In genomic region chr17:76529643-76530488, GRCh38 we compare ENCODE assay signal across 9 cellular contexts. TPM values are rescaled to one million over a fixed set of nuclear protein-coding genes. Genes with fewer than 3 reads are reported as not detected.
DNase-seq lines count a peak whose midpoint lies in the region; ATAC-seq lines count a peak whose summit lies in the region.
"Had no signal": no experiment of that assay in that cellular context is flagged by ENCODE, and none has a peak within 500 bp of the region (broad histone marks: within the 10 kb centered on the region; RNA-seq: fewer than 3 reads in every experiment).

No MANE protein-coding gene starts in this region.

- H3K9ac ChIP-seq in muscle layer of colon (ENCODE audit: low read length), result no peak overlapping the region

- DNase-seq in A172 (ENCODE audit: low spot score) (peak; percentile 29), NCI-H69 (lab: John Stamatoyannopoulos, UW) (peak; percentile 46), epidermal melanocyte (ENCODE audit: insufficient read length, low spot score) (peak; percentile 69), NCI-H510A treated with DMSO at 0.1 percent for 48 hours (lab: John Stamatoyannopoulos, UW) (no peak)
- DNase-seq in T-helper 2 cell treated with Interferon-gamma antibody and Interleukin-4, amounts not matched to agents 5 μg/mL and 100 μg/mL, for 36 hours (ENCODE audit: low spot score), result no peak
- DNase-seq: NCI-H1694 had no signal

- no peaks in the 10 kb centered on the region for H3K36me3 ChIP-seq in muscle layer of colon (ENCODE audit: insufficient read depth, low read length)

- H3K4me1 Mint-ChIP-seq in T-helper 2 cell treated with Interferon-gamma antibody and Interleukin-4, amounts not matched to agents 5 μg/mL and 100 μg/mL, for 36 hours (ENCODE audit: low read depth), result peaks cover 4% of the 10 kb centered on the region

- H3K4me1 ChIP-seq in muscle layer of colon (ENCODE audit: insufficient read depth, low read length), result peaks cover 35% of the 10 kb centered on the region

- peaks cover 0 to 8% of the 10 kb centered on the region in 2 donors for H3K27me3 ChIP-seq in muscle layer of colon (ENCODE audit: control insufficient read depth in 1 of 2, insufficient read depth in 2 of 2, low read length in 2 of 2)

- H3K4me3 ChIP-seq in muscle layer of colon (ENCODE audit: low read depth in 1 of 2, low read length in 2 of 2), result no peak overlapping the region

- H3K4me3 Mint-ChIP-seq in T-helper 2 cell treated with Interferon-gamma antibody and Interleukin-4, amounts not matched to agents 5 μg/mL and 100 μg/mL, for 36 hours, result no peak overlapping the region

- H3K27ac Mint-ChIP-seq in T-helper 2 cell treated with Interferon-gamma antibody and Interleukin-4, amounts not matched to agents 5 μg/mL and 100 μg/mL, for 36 hours, result no peak overlapping the region

- H3K27ac ChIP-seq in muscle layer of colon (ENCODE audit: low read depth, low read length), result peak overlapping the region; percentile 63

- H3K9me3 ChIP-seq in muscle layer of colon (ENCODE audit: low read length), result no peaks in the 10 kb centered on the region

- no peaks in the 10 kb centered on the region for H3K9me3 Mint-ChIP-seq in T-helper 2 cell treated with Interferon-gamma antibody and Interleukin-4, amounts not matched to agents 5 μg/mL and 100 μg/mL, for 36 hours

- no peak for ATAC-seq in HG03469 (IDR thresholded peaks at IDR 0.05; ENCODE audit: unreplicated experiment)
- ATAC-seq in HG02623 (IDR thresholded peaks at IDR 0.05; ENCODE audit: unreplicated experiment), result no peak

- no peaks in the 10 kb centered on the region for H3K36me3 Mint-ChIP-seq in T-helper 2 cell treated with Interferon-gamma antibody and Interleukin-4, amounts not matched to agents 5 μg/mL and 100 μg/mL, for 36 hours (ENCODE audit: low read depth)

- peaks cover 10% of the 10 kb centered on the region for H3K27me3 Mint-ChIP-seq in T-helper 2 cell treated with Interferon-gamma antibody and Interleukin-4, amounts not matched to agents 5 μg/mL and 100 μg/mL, for 36 hours (ENCODE audit: low read depth)

RNA-seq across cellular contexts. Expression of gene CYGB, which starts 7.6 kb away (rescaled TPM):
- total RNA-seq in A172 (2014; rRNA removed; shearing (Covaris generic)), result 0.05 and 1.1 TPM in 2 replicates

RNA-seq across cellular contexts. Expression of gene PRCD, which starts 10.0 kb away (rescaled TPM):
- total RNA-seq in A172 (2014; rRNA removed; shearing (Covaris generic)), result not detected in 2 replicates

RNA-seq across cellular contexts. Expression of gene RHBDF2, which starts 28.6 kb away (rescaled TPM):
- total RNA-seq in A172 (2014; rRNA removed; shearing (Covaris generic)), result 36.2 and 54.9 TPM in 2 replicates

RNA-seq across cellular contexts. Expression of gene ST6GALNAC2, which starts 55.8 kb away (rescaled TPM):
- 5.1 and 6.8 TPM in 2 replicates for total RNA-seq in A172 (2014; rRNA removed; shearing (Covaris generic))

Comparison
In these comparisons a context has a peak if more than half of its experiments do, and no peak if none do; other contexts are left out.
1. DNase-seq: peak in A172 (single experiment), NCI-H69 (single experiment) and epidermal melanocyte (single experiment); none in T-helper 2 cell treated with Interferon-gamma antibody and Interleukin-4, amounts not matched to agents 5 μg/mL and 100 μg/mL, for 36 hours (single experiment) and NCI-H510A treated with DMSO at 0.1 percent for 48 hours (single experiment).